17 cellular contexts compared by ENCODE assay signal in the genomic region with DNA sequence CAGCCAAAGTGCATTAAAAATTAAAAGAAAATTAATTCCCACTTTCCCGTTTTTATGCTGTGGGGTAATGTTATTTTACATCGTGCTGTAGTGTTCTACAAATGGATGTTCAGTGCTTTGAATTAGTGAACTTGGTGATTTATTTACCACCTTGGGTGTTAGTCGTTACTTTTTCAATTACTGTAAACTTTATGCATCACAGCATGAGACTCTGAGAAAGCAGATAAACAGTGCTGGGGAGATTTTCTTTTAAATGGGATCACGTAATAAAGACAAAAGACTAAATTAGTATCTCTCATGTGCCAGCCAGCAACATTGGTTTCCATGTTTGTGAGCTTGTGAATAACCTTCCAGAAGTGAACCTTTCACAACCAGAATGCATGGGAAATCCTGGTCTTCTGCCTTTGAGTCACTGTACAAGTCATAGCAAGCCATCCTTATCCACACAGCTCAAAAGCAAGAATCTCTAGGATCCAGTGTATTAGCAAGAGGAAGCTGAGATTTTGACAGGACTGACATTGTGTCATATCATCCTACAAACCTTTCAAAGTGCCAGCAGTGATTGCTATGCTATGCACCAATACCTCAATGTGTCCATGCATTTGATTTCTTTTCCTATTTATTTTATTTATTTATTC. TPM values are rescaled to one million over a fixed set of nuclear protein-coding genes. Genes with fewer than 3 reads are reported as not detected.
A peak's percentile ranks its signal among the peaks of the same experiment; 100 is the strongest.
DNase-seq lines count a peak whose midpoint lies in the region; ATAC-seq, FAIRE-seq and TF ChIP-seq lines count a peak whose summit lies in the region.
"Had no signal": no experiment of that assay in that cellular context is flagged by ENCODE, and none has a peak within 500 bp of the region (broad histone marks: within the 10 kb centered on the region; RNA-seq: fewer than 3 reads in every experiment).

No MANE protein-coding gene starts in this region.

- H3K36me3 Mint-ChIP-seq in glutamatergic neuron (ENCODE audit: unreplicated experiment): no peaks in the 10 kb centered on the region

- H3K27me3 Mint-ChIP-seq in glutamatergic neuron (ENCODE audit: unreplicated experiment): peaks cover 1% of the 10 kb centered on the region

- DNase-seq in ELR (ENCODE audit: low read depth) (peak; percentile 16), IMR-90 (peak; percentile 11), cerebellar cortex (ENCODE audit: low spot score) (peak; percentile 23), glutamatergic neuron (no peak), pancreas (no peak), esophagus muscularis mucosa (ENCODE audit: extremely low spot score) (no peak)
- no peak for DNase-seq in stimulated activated naive CD4-positive, alpha-beta T cell treated with Interleukin-2 at 50 U/mL for 16 hours (lab: John Stamatoyannopoulos, UW)
- DNase-seq: DMS53, HCEC 1CT, MM.1S, SIG-M5 had no signal

- H3K56ac ChIP-seq in IMR-90 (ENCODE audit: extremely low read depth, insufficient read depth, low read length): no peak overlapping the region

- H3K23ac ChIP-seq in IMR-90 (ENCODE audit: low read depth, low read length): no peak overlapping the region

- H4K8ac ChIP-seq in IMR-90 (ENCODE audit: low read depth in 2 of 2, low read length in 2 of 2): no peak overlapping the region

- no peak overlapping the region for H3K4me2 ChIP-seq in IMR-90 (ENCODE audit: low read depth, low read length)

- H3K27ac ChIP-seq in IMR-90 (ENCODE audit: insufficient read depth, low read length): no peak overlapping the region
- no peak overlapping the region for H3K27ac ChIP-seq in pancreas
- no peak overlapping the region for H3K27ac ChIP-seq in esophagus muscularis mucosa (replicated peaks in 1 of 4)
- H3K27ac ChIP-seq: C4-2B had no signal

- intact Hi-C loops in IMR-90 (cut with micrococcal nuclease) (no loop called here), pancreas (cut with DNase I) (no loop called here), esophagus muscularis mucosa (cut with DNase I) (no loop called here)

- no peak for TF ChIP-seq EP300 in esophagus muscularis mucosa (IDR thresholded peaks at IDR 0.05)

- H3K4ac ChIP-seq in IMR-90 (ENCODE audit: low read depth, low read length): no peak overlapping the region

- no peaks in the 10 kb centered on the region for H3K4me1 ChIP-seq in IMR-90 (ENCODE audit: control insufficient read depth, insufficient read depth, low read length)
- no peaks in the 10 kb centered on the region for H3K4me1 ChIP-seq in pancreas
- H3K4me1 ChIP-seq in esophagus muscularis mucosa: no peaks in the 10 kb centered on the region
- H3K4me1 ChIP-seq: Caco-2 had no signal

- H3K4me3 Mint-ChIP-seq in glutamatergic neuron (ENCODE audit: unreplicated experiment): no peak overlapping the region

- no peak overlapping the region for H2BK20ac ChIP-seq in IMR-90 (ENCODE audit: low read depth, low read length)

- H3K18ac ChIP-seq in IMR-90 (ENCODE audit: low read depth, low read length): no peak overlapping the region

- POLR2A ChIA-PET in IMR-90 (lab: Charles Lee; ENCODE audit: unreplicated experiment): no interaction called here

- no peak overlapping the region for H4K91ac ChIP-seq in IMR-90 (ENCODE audit: insufficient read depth, low read depth, low read length)

- CTCF ChIA-PET in IMR-90 (lab: Yijun Ruan, JAX): interaction anchor here (0.6 kb wide), 1 partner anchor 372 kb away, joined by 5 read pairs; no protein-coding TSS in a partner anchor

- no peak overlapping the region for H2AK5ac ChIP-seq in IMR-90 (ENCODE audit: low read depth, low read length)

- H3K4me1 Mint-ChIP-seq in glutamatergic neuron (ENCODE audit: low read depth, unreplicated experiment): peaks cover 14% of the 10 kb centered on the region

- no peaks in the 10 kb centered on the region for H3K79me1 ChIP-seq in IMR-90 (ENCODE audit: low read depth in 1 of 2, low read length in 2 of 2)

- H4K5ac ChIP-seq in IMR-90 (ENCODE audit: low read depth, low read length): no peak overlapping the region

- no peak overlapping the region for H2BK120ac ChIP-seq in IMR-90 (ENCODE audit: low read depth, low read length)

- no peak overlapping the region for H2BK5ac ChIP-seq in IMR-90 (ENCODE audit: low read depth, low read length, poor library complexity, severe bottlenecking)

- H2AK9ac ChIP-seq in IMR-90 (replicated peaks; ENCODE audit: low read depth, low read length, poor library complexity): no peak overlapping the region

- H3K9me3 ChIP-seq in IMR-90 (ENCODE audit: control insufficient read depth, insufficient read depth, low read length) (no peaks in the 10 kb centered on the region), pancreas (no peaks in the 10 kb centered on the region), esophagus muscularis mucosa (no peaks in the 10 kb centered on the region)
- H3K9me3 ChIP-seq: Caco-2 had no signal

- no peak overlapping the region for H3K4me3 ChIP-seq in IMR-90 (ENCODE audit: insufficient read depth, low read depth, low read length)
- H3K4me3 ChIP-seq in pancreas: no peak overlapping the region
- no peak overlapping the region for H3K4me3 ChIP-seq in esophagus muscularis mucosa
- H3K4me3 ChIP-seq: GM12878 had no signal

- dilution Hi-C loops in IMR-90 (cut with HindIII; ENCODE audit: low sequenced_read_pairs, unreplicated experiment): no loop called here

- H3K27me3 ChIP-seq in IMR-90 (ENCODE audit: control insufficient read depth, insufficient read depth, low read length) (peaks cover 2% of the 10 kb centered on the region), pancreas (no peaks in the 10 kb centered on the region), esophagus muscularis mucosa (no peaks in the 10 kb centered on the region)

- H2AFZ ChIP-seq in IMR-90 (replicated peaks; ENCODE audit: low read length, poor library complexity): no peak overlapping the region

- in situ Hi-C loops in IMR-90 (cut with MboI; ENCODE audit: low sequenced_read_pairs): no loop called here

- H4K20me1 ChIP-seq in IMR-90 (ENCODE audit: insufficient read depth, low read length): no peaks in the 10 kb centered on the region

- FAIRE-seq in pancreas (lab: Jason Lieb, UNC): no peak
- FAIRE-seq: A204.1, GM12878 had no signal

- no peak for TF ChIP-seq RAD21 in IMR-90 (IDR thresholded peaks at IDR 0.05; ENCODE audit: low read length)

- ATAC-seq in IMR-90 (ENCODE audit: low read depth) (no peak), HG02571 (IDR thresholded peaks at IDR 0.05; ENCODE audit: unreplicated experiment) (no peak), pancreas (no peak)
- ATAC-seq: GM12878 had no signal

- peaks cover under 1% of the 10 kb centered on the region for H3K9me3 Mint-ChIP-seq in glutamatergic neuron (ENCODE audit: unreplicated experiment)

- H3K9ac ChIP-seq in IMR-90 (ENCODE audit: low read depth, low read length): no peak overlapping the region
- H3K9ac ChIP-seq: KMS-11 had no signal

- no CpG with 5 or more reads among the region's 4 CpGs for WGBS in IMR-90 (ENCODE audit: extremely low coverage in 2 of 2, insufficient read length in 1 of 2), 2 experiments
- WGBS in pancreas, 2 donors: 25 to 29% methylated on average over 4 of the region's 4 CpGs
- WGBS in esophagus muscularis mucosa: 45% methylated on average over 4 of the region's 4 CpGs

- H3K36me3 ChIP-seq in IMR-90 (ENCODE audit: control insufficient read depth, insufficient read depth, low read length) (no peaks in the 10 kb centered on the region), pancreas (no peaks in the 10 kb centered on the region), esophagus muscularis mucosa (no peaks in the 10 kb centered on the region)

- BruUV-seq in IMR-90 (replicated peaks; lab: Mats Ljungman, UMichigan): no TSS peak

- TF ChIP-seq CTCF in IMR-90 (conservative IDR thresholded peaks at IDR 0.05; ENCODE audit: low read depth, low read length): no peak
- TF ChIP-seq CTCF in glutamatergic neuron (IDR thresholded peaks at IDR 0.05; ENCODE audit: partially characterized antibody, unreplicated experiment): no peak
- TF ChIP-seq CTCF in pancreas (IDR thresholded peaks at IDR 0.05): no peak
- no peak for TF ChIP-seq CTCF in esophagus muscularis mucosa (IDR thresholded peaks at IDR 0.05)

- H3K14ac ChIP-seq in IMR-90 (replicated peaks; ENCODE audit: low read depth, low read length): no peak overlapping the region

- H2BK15ac ChIP-seq in IMR-90 (ENCODE audit: low read depth, low read length): no peak overlapping the region

- peak overlapping the region; percentile 94 for H3K27ac Mint-ChIP-seq in glutamatergic neuron (ENCODE audit: unreplicated experiment)

- no peaks in the 10 kb centered on the region for H3K9me1 ChIP-seq in IMR-90 (ENCODE audit: insufficient read depth, low read length)

- TF ChIP-seq POLR2A in IMR-90 (IDR thresholded peaks at IDR 0.05; ENCODE audit: low read depth, low read length): no peak
- no peak for TF ChIP-seq POLR2A in esophagus muscularis mucosa (IDR thresholded peaks at IDR 0.05; ENCODE audit: low read depth)

TF ChIP-seq in IMR-90, 13 proteins besides CTCF, POLR2A, EP300 and RAD21 (continues in another document):
- no peak for TF ChIP-seq USF2 (IDR thresholded peaks at IDR 0.05; ENCODE audit: low read depth, low read length)
- TF ChIP-seq MAZ (IDR thresholded peaks at IDR 0.05; ENCODE audit: borderline replicate concordance, low read depth, low read length): no peak
- no peak for TF ChIP-seq SMC3 (IDR thresholded peaks at IDR 0.05; ENCODE audit: low read depth, low read length)
- TF ChIP-seq CEBPB (IDR thresholded peaks at IDR 0.05; ENCODE audit: low read depth, low read length): no peak
- no peak for TF ChIP-seq CHD1 (IDR thresholded peaks at IDR 0.05; ENCODE audit: low read depth, low read length)

RNA-seq across cellular contexts. Expression of gene NRDE2, which starts 13.3 kb away (rescaled TPM):
- total RNA-seq in IMR-90 (2012; rRNA removed) (7.5 and 9.3 TPM in 2 replicates), glutamatergic neuron (ENCODE audit: unreplicated experiment) (22.4 TPM), pancreas (10 to 100 TPM in 1 of 6 donors, 1 to 10 TPM in 5; 7.0 to 12.7 (median 8.6) TPM), esophagus muscularis mucosa (10 to 100 TPM in 3 of 4 donors, 1 to 10 TPM in 1; 8.0 to 14.1 (median 12.2) TPM)
- polyA plus RNA-seq in IMR-90 (2012; rRNA removed) (4.0 and 4.5 TPM in 2 replicates), pancreas (10 to 100 TPM; 10.4 to 12.5 TPM)
- polyA plus RNA-seq in IMR-90 (2012; cell fraction: cytosol; rRNA removed): 1.7 and 3.9 TPM in 2 replicates
- polyA plus RNA-seq in IMR-90 (2012; cell fraction: nucleus; rRNA removed; ENCODE audit: low replicate concordance): 11.3 and 16.3 TPM in 2 replicates

RNA-seq across cellular contexts. Expression of gene CALM1, which starts 51.8 kb away (rescaled TPM):
- total RNA-seq in IMR-90 (2012; rRNA removed) (72.9 and 206 TPM in 2 replicates), glutamatergic neuron (ENCODE audit: unreplicated experiment) (590 TPM), pancreas (100 to 1,000 TPM; 104 to 181 (median 141) TPM), esophagus muscularis mucosa (100 to 1,000 TPM; 482 to 847 (median 640) TPM)
- polyA plus RNA-seq in IMR-90 (2012; rRNA removed) (188 and 231 TPM in 2 replicates), pancreas (100 to 1,000 TPM; 116 to 181 TPM)
- polyA plus RNA-seq in IMR-90 (2012; cell fraction: cytosol; rRNA removed): 282 and 543 TPM in 2 replicates
- 112 and 173 TPM in 2 replicates for polyA plus RNA-seq in IMR-90 (2012; cell fraction: nucleus; rRNA removed; ENCODE audit: low replicate concordance)

Comparison
In these comparisons a context has a peak if more than half of its experiments do, and no peak if none do; other contexts are left out.
1. DNase-seq: peak in ELR (single experiment), IMR-90 (single experiment) and cerebellar cortex (single experiment); none in glutamatergic neuron (single experiment), stimulated activated naive CD4-positive, alpha-beta T cell treated with Interleukin-2 at 50 U/mL for 16 hours (single experiment), pancreas (0 of 6) and esophagus muscularis mucosa (single experiment).